1 cellular context compared by ENCODE assay signal in the genomic region with DNA sequence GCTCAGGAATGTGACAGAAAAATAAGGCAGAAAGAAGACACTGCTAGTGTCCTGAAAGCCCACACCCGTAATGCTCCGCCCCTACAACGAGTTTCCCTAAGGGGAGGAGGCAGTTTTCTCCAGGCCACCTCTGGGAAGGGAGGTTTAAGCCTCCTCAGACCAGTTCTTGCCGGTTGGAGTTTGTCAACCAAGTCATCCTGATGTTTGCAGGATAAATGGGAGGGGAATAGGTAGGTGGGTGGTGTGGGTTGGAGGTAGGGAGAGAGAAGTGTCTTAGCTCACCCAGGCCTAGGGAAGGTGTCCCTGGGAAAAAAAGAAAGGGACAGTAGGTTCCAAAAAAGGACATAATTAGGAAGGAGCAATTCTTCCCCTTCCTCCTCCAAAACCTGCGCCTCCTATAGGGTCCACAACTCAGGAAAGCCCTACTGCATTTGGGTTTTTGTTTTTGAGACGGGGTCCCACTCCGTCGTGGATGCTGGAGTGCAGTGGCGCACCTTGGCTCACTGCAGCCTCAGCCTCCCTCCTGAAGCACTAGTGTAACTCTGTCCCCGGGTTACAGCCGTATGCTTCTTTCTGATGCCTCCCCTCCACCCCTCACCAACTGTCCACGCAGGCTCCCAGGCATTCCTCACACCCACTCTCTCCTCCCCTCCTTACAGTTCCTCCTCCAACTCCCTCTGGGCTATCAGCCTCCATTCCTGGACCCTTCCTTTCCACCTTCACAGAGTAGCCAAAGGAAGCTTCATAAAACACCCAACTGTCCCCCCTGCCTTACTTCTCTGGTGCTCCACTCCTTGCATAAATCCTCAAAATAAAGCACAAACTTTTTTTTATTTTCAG.
TF ChIP-seq lines count a peak whose summit lies in the region.

No MANE protein-coding gene starts in this region.

TF ChIP-seq in A549, 52 proteins besides CTCF, POLR2A, EP300 and RAD21 (continued from another document):
- TF ChIP-seq MAFK (IDR thresholded peaks at IDR 0.05; ENCODE audit: partially characterized antibody) (no peak), HOXA7 (CRISPR knock-in tag; IDR thresholded peaks at IDR 0.05) (0 out of 2 replicates have a peak, but pooled peaks have one; percentile 26)
- TF ChIP-seq, protein P1, sequence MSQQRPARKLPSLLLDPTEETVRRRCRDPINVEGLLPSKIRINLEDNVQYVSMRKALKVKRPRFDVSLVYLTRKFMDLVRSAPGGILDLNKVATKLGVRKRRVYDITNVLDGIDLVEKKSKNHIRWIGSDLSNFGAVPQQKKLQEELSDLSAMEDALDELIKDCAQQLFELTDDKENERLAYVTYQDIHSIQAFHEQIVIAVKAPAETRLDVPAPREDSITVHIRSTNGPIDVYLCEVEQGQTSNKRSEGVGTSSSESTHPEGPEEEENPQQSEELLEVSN (IDR thresholded peaks at IDR 0.05; ENCODE audit: borderline replicate concordance, low read depth) = no peak
